2 cellular contexts compared by ENCODE assay signal in genomic region chr1:15432327-15432726, GRCh38.
TF ChIP-seq lines count a peak whose summit lies in the region.

No MANE protein-coding gene starts in this region.

TF ChIP-seq in A549, 52 proteins besides CTCF, POLR2A, EP300 and RAD21:
- TF ChIP-seq HOXA7 (CRISPR knock-in tag; IDR thresholded peaks at IDR 0.05): no peak
- TF ChIP-seq, protein P1, sequence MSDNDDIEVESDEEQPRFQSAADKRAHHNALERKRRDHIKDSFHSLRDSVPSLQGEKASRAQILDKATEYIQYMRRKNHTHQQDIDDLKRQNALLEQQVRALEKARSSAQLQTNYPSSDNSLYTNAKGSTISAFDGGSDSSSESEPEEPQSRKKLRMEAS (IDR thresholded peaks at IDR 0.05): peak; percentile 31; the same call in 1 of the 2 replicates

TF ChIP-seq in GM12891, 5 proteins besides CTCF, POLR2A, EP300 and RAD21:
- TF ChIP-seq POLR2AphosphoS5 (IDR thresholded peaks at IDR 0.05; ENCODE audit: low read depth, low read length): 0 out of 2 replicates have a peak, but pooled peaks have one; percentile 22
- no peak for TF ChIP-seq POU2F2 (IDR thresholded peaks at IDR 0.05; ENCODE audit: low read depth, low read length)
